ENCODE assay signal across 24 cellular contexts in genomic region chr2:202002381-202002780, GRCh38. TPM values are rescaled to one million over a fixed set of nuclear protein-coding genes. Genes with fewer than 3 reads are reported as not detected.
DNase-seq lines count a peak whose midpoint lies in the region; ATAC-seq, FAIRE-seq and TF ChIP-seq lines count a peak whose summit lies in the region.
"Had no signal": no experiment of that assay in that cellular context is flagged by ENCODE, and none has a peak within 500 bp of the region (broad histone marks: within the 10 kb centered on the region; RNA-seq: fewer than 3 reads in every experiment).

No MANE protein-coding gene starts in this region.

- peak overlapping the region; percentile 19; the same call in 1 of the 2 replicates for H2AFZ ChIP-seq in MM.1S (ENCODE audit: low read length)
- H2AFZ ChIP-seq: PC-9 had no signal

- H3K9ac ChIP-seq in MM.1S (ENCODE audit: low read length): no peak overlapping the region

- H3K4me1 ChIP-seq in MM.1S (ENCODE audit: low read length) (peaks cover 45% of the 10 kb centered on the region), adrenal gland (replicated peaks in 1 of 2) (no peaks in the 10 kb centered on the region), pancreas (no peaks in the 10 kb centered on the region)

- H3K27me3 ChIP-seq in MM.1S (replicated peaks; ENCODE audit: insufficient read depth, low read length) (no peaks in the 10 kb centered on the region), brain microvascular endothelial cell (replicated peaks) (no peaks in the 10 kb centered on the region), adrenal gland (no peaks in the 10 kb centered on the region), pancreas (no peaks in the 10 kb centered on the region)

- no peaks in the 10 kb centered on the region for H3K9me3 Mint-ChIP-seq in osteocyte (ENCODE audit: unreplicated experiment)
- H3K9me3 Mint-ChIP-seq: CD8-positive, alpha-beta memory T cell had no signal

- no peaks in the 10 kb centered on the region for H4K20me1 ChIP-seq in MM.1S (ENCODE audit: insufficient read depth, low read length)

- H3K36me3 Mint-ChIP-seq in osteocyte (ENCODE audit: unreplicated experiment): peaks cover 2% of the 10 kb centered on the region
- H3K36me3 Mint-ChIP-seq: CD8-positive, alpha-beta memory T cell had no signal

- DNase-seq in GM19239 (ENCODE audit: insufficient read length, low spot score) (no peak), MM.1S (no peak), brain microvascular endothelial cell (no peak), osteocyte (ENCODE audit: extremely low spot score, unreplicated experiment) (no peak), adrenal gland (no peak), pancreas (no peak)
- no peak for DNase-seq in activated CD4-positive, alpha-beta T cell treated with anti-CD3 and anti-CD28 coated beads for 4 hours
- DNase-seq: AML-193; C1 segment of cervical spinal cord; Calu3; CD8-positive, alpha-beta memory T cell; HCEC 1CT; MV-4-11; NCI-H1105 treated with DMSO at 0.1 percent for 48 hours; NCI-H2081 treated with DMSO at 0.1 percent for 48 hours; NCI-H446; NCI-H526; PC-9; SHP77 treated with DMSO at 0.1 percent for 48 hours; SW 1271 had no signal

- no peak for ATAC-seq in pancreas

- peak overlapping the region; percentile 28; the same call in 1 of the 2 replicates for H3K4me2 ChIP-seq in MM.1S (ENCODE audit: low read depth, low read length)
- H3K4me2 ChIP-seq: PC-9 had no signal

- TF ChIP-seq CTCF in MM.1S (IDR thresholded peaks at IDR 0.05; ENCODE audit: low read length) (no peak), brain microvascular endothelial cell (IDR thresholded peaks at IDR 0.05; ENCODE audit: low read depth, low read length, missing control alignments) (peak; percentile 15), osteocyte (IDR thresholded peaks at IDR 0.05) (no peak), adrenal gland (IDR thresholded peaks at IDR 0.05) (no peak), pancreas (IDR thresholded peaks at IDR 0.05) (no peak)

- WGBS in adrenal gland, 4 donors: 88 to 95% (median 90%) methylated on average over 6 of the region's 6 CpGs
- WGBS in pancreas, 2 donors: 85 to 91% methylated on average over 6 of the region's 6 CpGs

- H3K4me3 Mint-ChIP-seq in osteocyte (ENCODE audit: unreplicated experiment): no peak overlapping the region
- H3K4me3 Mint-ChIP-seq: CD8-positive, alpha-beta memory T cell had no signal

- in situ Hi-C loops in brain microvascular endothelial cell (cut with HindIII; ENCODE audit: low pct_ligation_motif_present, low sequenced_read_pairs): no loop called here

- peaks cover 9% of the 10 kb centered on the region for H3K4me1 Mint-ChIP-seq in osteocyte (ENCODE audit: unreplicated experiment)
- H3K4me1 Mint-ChIP-seq: CD8-positive, alpha-beta memory T cell had no signal

- no peaks in the 10 kb centered on the region for H3K9me2 ChIP-seq in MM.1S (replicated peaks; ENCODE audit: insufficient read depth, low read length)

- peak overlapping the region; percentile 41 for H3K27ac Mint-ChIP-seq in osteocyte (ENCODE audit: unreplicated experiment)

- peak overlapping the region; percentile 82; the same call in 1 of the 2 replicates for H3K27ac ChIP-seq in MM.1S (ENCODE audit: low read length)
- no peak overlapping the region for H3K27ac ChIP-seq in brain microvascular endothelial cell
- no peak overlapping the region for H3K27ac ChIP-seq in adrenal gland
- no peak overlapping the region for H3K27ac ChIP-seq in pancreas
- H3K27ac ChIP-seq: HL-60, PC-9, RWPE1, SK-N-MC had no signal

- peak; percentile 44 for FAIRE-seq in GM19239 (lab: Jason Lieb, UNC)
- FAIRE-seq in pancreas (lab: Jason Lieb, UNC): no peak
- FAIRE-seq: G401.6 had no signal

- H3K36me3 ChIP-seq in MM.1S (replicated peaks; ENCODE audit: insufficient read depth, low read length): no peaks in the 10 kb centered on the region
- H3K36me3 ChIP-seq in brain microvascular endothelial cell (replicated peaks): no peaks in the 10 kb centered on the region
- H3K36me3 ChIP-seq in adrenal gland (replicated peaks in 1 of 2): no peaks in the 10 kb centered on the region
- no peaks in the 10 kb centered on the region for H3K36me3 ChIP-seq in pancreas

- no peaks in the 10 kb centered on the region for H3K9me3 ChIP-seq in MM.1S (replicated peaks; ENCODE audit: insufficient read depth, low read length)
- H3K9me3 ChIP-seq in adrenal gland (replicated peaks in 1 of 3): no peaks in the 10 kb centered on the region
- H3K9me3 ChIP-seq in pancreas: no peaks in the 10 kb centered on the region

- H3F3A ChIP-seq in MM.1S (ENCODE audit: insufficient read depth, low read length): peaks cover 27% of the 10 kb centered on the region

- H3K27me3 Mint-ChIP-seq in osteocyte (ENCODE audit: unreplicated experiment): no peaks in the 10 kb centered on the region

- H3K79me2 ChIP-seq in MM.1S (ENCODE audit: low read length): no peaks in the 10 kb centered on the region

- TF ChIP-seq POLR2A in adrenal gland (IDR thresholded peaks at IDR 0.05): no peak

- H3K4me3 ChIP-seq in MM.1S (ENCODE audit: low read length): no peak overlapping the region
- no peak overlapping the region for H3K4me3 ChIP-seq in brain microvascular endothelial cell (ENCODE audit: low read depth, low read length)
- H3K4me3 ChIP-seq in adrenal gland: no peak overlapping the region
- H3K4me3 ChIP-seq in pancreas: no peak overlapping the region
- H3K4me3 ChIP-seq: PC-9, SK-N-MC had no signal

- intact Hi-C loops in adrenal gland (cut with DNase I) (no loop called here), pancreas (cut with DNase I) (no loop called here)

RNA-seq across cellular contexts. Expression of gene FZD7, which starts 31.3 kb away (rescaled TPM):
- total RNA-seq in osteocyte (37.0 and 37.8 TPM in 2 replicates), adrenal gland (1 to 10 TPM; 1.2 to 7.1 (median 4.1) TPM), pancreas (1 to 10 TPM in 3 of 6 donors, under 1 TPM in 3; 0.60 to 5.2 (median 1.5) TPM)
- polyA plus RNA-seq in adrenal gland (1 to 10 TPM; 1.3 to 1.5 (median 1.4) TPM), pancreas (1 to 10 TPM in 1 of 2 donors, under 1 TPM in 1; 0.53 to 1.2 TPM)
- polyA plus RNA-seq: CD8-positive, alpha-beta memory T cell had no signal
